ENCODE assay signal across 16 cellular contexts in genomic region chr16:57335361-57335760, GRCh38. TPM values are rescaled to one million over a fixed set of nuclear protein-coding genes. Genes with fewer than 3 reads are reported as not detected.
DNase-seq lines count a peak whose midpoint lies in the region; ATAC-seq, FAIRE-seq and TF ChIP-seq lines count a peak whose summit lies in the region.
"Had no signal": no experiment of that assay in that cellular context is flagged by ENCODE, and none has a peak within 500 bp of the region (broad histone marks: within the 10 kb centered on the region; RNA-seq: fewer than 3 reads in every experiment).

No MANE protein-coding gene starts in this region.

- no peak overlapping the region for H3K9ac ChIP-seq in subcutaneous abdominal adipose tissue (ENCODE audit: low read length in 5 of 5)

- peaks cover 0 to 6% (median 0%) of the 10 kb centered on the region in 5 donors for H3K9me3 ChIP-seq in subcutaneous abdominal adipose tissue (ENCODE audit: control insufficient read depth in 5 of 5, low read length in 5 of 5)
- H3K9me3 ChIP-seq in OCI-LY7 (ENCODE audit: low read length): no peaks in the 10 kb centered on the region

- H3K4me1 ChIP-seq in subcutaneous abdominal adipose tissue (ENCODE audit: control insufficient read depth in 5 of 5, insufficient read depth in 5 of 5, low read length in 5 of 5): peaks cover 0 to 4% (median 0%) of the 10 kb centered on the region in 5 donors
- peaks cover 7% of the 10 kb centered on the region for H3K4me1 ChIP-seq in foreskin keratinocyte
- H3K4me1 ChIP-seq in OCI-LY7 (ENCODE audit: insufficient read depth, low read length, poor library complexity, severe bottlenecking): no peaks in the 10 kb centered on the region
- H3K4me1 ChIP-seq: Caco-2, HAP-1 had no signal

- no TSS peak for BruUV-seq in OCI-LY7 (replicated peaks; lab: Mats Ljungman, UMichigan)

- H4K20me1 ChIP-seq in OCI-LY7 (ENCODE audit: insufficient read depth, low read length): no peaks in the 10 kb centered on the region

- peak overlapping the region; percentile 6 for H3K27ac ChIP-seq in subcutaneous abdominal adipose tissue (ENCODE audit: low read depth, low read length)
- no peak overlapping the region for H3K27ac ChIP-seq in foreskin keratinocyte
- no peak overlapping the region for H3K27ac ChIP-seq in OCI-LY7 (ENCODE audit: low read depth, low read length, poor library complexity, severe bottlenecking)

- intact Hi-C loops in OCI-LY7 (cut with micrococcal nuclease; ENCODE audit: unreplicated experiment): no loop called here

- H3K4me2 ChIP-seq in OCI-LY7 (ENCODE audit: low read length): no peak overlapping the region

- H3K27me3 ChIP-seq in subcutaneous abdominal adipose tissue (ENCODE audit: control insufficient read depth in 5 of 5, insufficient read depth in 4 of 5, low read length in 5 of 5): peaks cover 0 to 3% (median 0%) of the 10 kb centered on the region in 5 donors
- no peaks in the 10 kb centered on the region for H3K27me3 ChIP-seq in foreskin keratinocyte

- TF ChIP-seq CTCF in foreskin keratinocyte (conservative IDR thresholded peaks at IDR 0.05) (no peak), OCI-LY7 (conservative IDR thresholded peaks at IDR 0.05; ENCODE audit: low read length) (no peak)

- ATAC-seq in foreskin keratinocyte: no peak

- no peak overlapping the region for H3K4me3 ChIP-seq in subcutaneous abdominal adipose tissue (ENCODE audit: low read depth in 1 of 5, low read length in 5 of 5)
- no peak overlapping the region for H3K4me3 ChIP-seq in OCI-LY7 (ENCODE audit: low read depth, low read length, poor library complexity, severe bottlenecking)
- H3K4me3 ChIP-seq: HAP-1 had no signal

- H3K79me2 ChIP-seq in OCI-LY7 (ENCODE audit: insufficient read depth, low read depth, low read length): no peaks in the 10 kb centered on the region

- peak; percentile 45 for FAIRE-seq in GM12891 (lab: Jason Lieb, UNC)
- FAIRE-seq: H1 had no signal

- H3K9me2 ChIP-seq in OCI-LY7 (ENCODE audit: insufficient read depth, low read length): no peaks in the 10 kb centered on the region

- no peak for TF ChIP-seq POLR2A in GM12891 (IDR thresholded peaks at IDR 0.05; ENCODE audit: low read depth, low read length)

- H3K36me3 ChIP-seq in subcutaneous abdominal adipose tissue (ENCODE audit: control insufficient read depth in 5 of 5, insufficient read depth in 5 of 5, low read length in 5 of 5) (no peaks in the 10 kb centered on the region), OCI-LY7 (ENCODE audit: insufficient read depth, low read length) (no peaks in the 10 kb centered on the region)
- H3K36me3 ChIP-seq: HAP-1 had no signal

- H2AFZ ChIP-seq in OCI-LY7 (ENCODE audit: low read length): no peak overlapping the region

- POLR2A ChIA-PET in OCI-LY7 (lab: Charles Lee): interaction anchor here (0.5 kb wide), 1 partner anchor 204 kb away, joined by 5 read pairs; no protein-coding TSS in a partner anchor

- no peak for DNase-seq in GM12891 (ENCODE audit: insufficient read length, low spot score)
- DNase-seq in dermis blood vessel endothelial cell: peak; percentile 79
- peak; percentile 12 for DNase-seq in islet precursor cell
- DNase-seq in foreskin keratinocyte: no peak
- DNase-seq in OCI-LY7 (ENCODE audit: low spot score): no peak
- DNase-seq: Caco-2; CD8-positive, alpha-beta memory T cell; DND-41; GDM1 had no signal

- CTCF ChIA-PET in OCI-LY7 (lab: Charles Lee; ENCODE audit: unreplicated experiment): no interaction called here

TF ChIP-seq in GM12891, 5 proteins besides CTCF, POLR2A, EP300 and RAD21:
- TF ChIP-seq POU2F2 (IDR thresholded peaks at IDR 0.05; ENCODE audit: low read depth, low read length) (no peak), TAF1 (IDR thresholded peaks at IDR 0.05; ENCODE audit: low read depth, low read length) (no peak), POLR2AphosphoS5 (IDR thresholded peaks at IDR 0.05; ENCODE audit: low read depth, low read length) (no peak), SPI1 (IDR thresholded peaks at IDR 0.05; ENCODE audit: low read depth, low read length) (no peak), PAX5 (IDR thresholded peaks at IDR 0.05; ENCODE audit: insufficient read depth, low read length, severe bottlenecking) (no peak)
TF ChIP-seq in GM12891: peak in this region for 0.

RNA-seq across cellular contexts. Expression of gene CCL22, which starts 23.2 kb away (rescaled TPM):
- polyA plus RNA-seq in GM12891 (2012; ENCODE audit: low read depth, missing spikeins): 734 TPM
- not detected in 2 replicates for total RNA-seq in dermis blood vessel endothelial cell
- total RNA-seq in foreskin keratinocyte: not detected in 2 replicates
- not detected in 2 replicates for polyA plus RNA-seq in foreskin keratinocyte
- total RNA-seq in OCI-LY7 (2014; rRNA removed; shearing (Covaris generic)): not detected in 2 replicates
- not detected in 2 replicates for total RNA-seq in OCI-LY7 (2022)
- total RNA-seq: A673, H1, HT1080 had no signal
- polyA plus RNA-seq: BJ; CD8-positive, alpha-beta memory T cell; H1 had no signal

RNA-seq across cellular contexts. Expression of gene CX3CL1, which starts 36.9 kb away (rescaled TPM):
- 0.74 TPM for polyA plus RNA-seq in GM12891 (2012; ENCODE audit: low read depth, missing spikeins)
- total RNA-seq in dermis blood vessel endothelial cell (3.3 and 31.7 TPM in 2 replicates), foreskin keratinocyte (0.54 and 0.74 TPM in 2 replicates), OCI-LY7 (2022) (not detected in 2 replicates)
- polyA plus RNA-seq in foreskin keratinocyte: 0.65 and 0.80 TPM in 2 replicates
- total RNA-seq in OCI-LY7 (2014; rRNA removed; shearing (Covaris generic)): not detected in 2 replicates
- total RNA-seq: A673; Caco-2; CD8-positive, alpha-beta memory T cell had no signal
- polyA plus RNA-seq: CD14-positive monocyte; CD8-positive, alpha-beta memory T cell had no signal

RNA-seq across cellular contexts. Expression of gene PLLP, which starts 50.9 kb away (rescaled TPM):
- 0.89 TPM for polyA plus RNA-seq in GM12891 (2012; ENCODE audit: low read depth, missing spikeins)
- total RNA-seq in dermis blood vessel endothelial cell (13.8 and 16.9 TPM in 2 replicates), foreskin keratinocyte (20.9 and 26.8 TPM in 2 replicates), OCI-LY7 (2022) (not detected in 2 replicates)
- polyA plus RNA-seq in foreskin keratinocyte: 26.4 and 35.0 TPM in 2 replicates
- 0.08 and 0.22 TPM in 2 replicates for total RNA-seq in OCI-LY7 (2014; rRNA removed; shearing (Covaris generic))

Comparison
In these comparisons a context has a peak if more than half of its experiments do, and no peak if none do; other contexts are left out.
1. DNase-seq: peak in dermis blood vessel endothelial cell (single experiment) and islet precursor cell (single experiment); none in GM12891 (single experiment), foreskin keratinocyte (0 of 2) and OCI-LY7 (single experiment).
2. RNA of gene PLLP, which starts 50.9 kb away (total RNA-seq): 20.9 to 26.8 TPM in foreskin keratinocyte and 13.8 to 16.9 TPM in dermis blood vessel endothelial cell; 0.08 to 0.22 TPM in OCI-LY7; every median in the first group is over 10 times any median in the second.